In the genomic region with DNA sequence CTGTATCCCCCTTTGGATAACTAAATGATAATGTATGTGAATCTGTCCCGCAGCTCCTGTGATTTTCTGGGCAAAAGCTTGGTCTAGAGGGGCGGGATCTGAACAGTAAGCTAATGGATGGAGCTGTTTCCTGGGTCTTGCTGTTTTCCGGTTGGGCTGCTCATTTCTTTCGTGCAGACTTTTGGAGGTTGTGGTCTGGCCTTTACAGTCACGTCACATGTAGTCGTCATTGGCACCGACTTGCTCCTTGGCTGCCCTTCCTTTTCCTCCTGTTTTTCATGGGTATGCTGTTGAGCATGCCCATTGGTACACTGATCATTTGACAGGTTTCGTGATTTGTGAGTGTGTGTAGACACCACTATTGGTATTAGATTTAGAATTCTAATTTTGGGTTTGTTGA, we compare ENCODE assay signal across 1 cellular context.
TF ChIP-seq lines count a peak whose summit lies in the region.

No MANE protein-coding gene starts in this region.

TF ChIP-seq in endothelial cell of umbilical vein, 7 proteins besides CTCF, POLR2A, EP300 and RAD21:
- no peak for TF ChIP-seq JUN (IDR thresholded peaks at IDR 0.05; ENCODE audit: borderline replicate concordance, insufficient read depth, insufficient read length, low read depth)
- TF ChIP-seq MYC (IDR thresholded peaks at IDR 0.05; ENCODE audit: low read depth, low read length): no peak
- no peak for TF ChIP-seq FOS (IDR thresholded peaks at IDR 0.05; ENCODE audit: borderline replicate concordance, insufficient read depth, low read length)
- TF ChIP-seq GATA2 (IDR thresholded peaks at IDR 0.05; ENCODE audit: insufficient read depth, insufficient read length, low read depth, low read length): no peak
- TF ChIP-seq, protein P1, sequence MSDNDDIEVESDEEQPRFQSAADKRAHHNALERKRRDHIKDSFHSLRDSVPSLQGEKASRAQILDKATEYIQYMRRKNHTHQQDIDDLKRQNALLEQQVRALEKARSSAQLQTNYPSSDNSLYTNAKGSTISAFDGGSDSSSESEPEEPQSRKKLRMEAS (IDR thresholded peaks at IDR 0.05; ENCODE audit: insufficient read depth, insufficient read length): no peak
- no peak for TF ChIP-seq POLR2AphosphoS5 (IDR thresholded peaks at IDR 0.05; ENCODE audit: insufficient read depth, low read depth, low read length)
- no peak for TF ChIP-seq EZH2 (IDR thresholded peaks at IDR 0.05; ENCODE audit: borderline replicate concordance, low read depth, low read length, severe bottlenecking)
